In the genomic region with DNA sequence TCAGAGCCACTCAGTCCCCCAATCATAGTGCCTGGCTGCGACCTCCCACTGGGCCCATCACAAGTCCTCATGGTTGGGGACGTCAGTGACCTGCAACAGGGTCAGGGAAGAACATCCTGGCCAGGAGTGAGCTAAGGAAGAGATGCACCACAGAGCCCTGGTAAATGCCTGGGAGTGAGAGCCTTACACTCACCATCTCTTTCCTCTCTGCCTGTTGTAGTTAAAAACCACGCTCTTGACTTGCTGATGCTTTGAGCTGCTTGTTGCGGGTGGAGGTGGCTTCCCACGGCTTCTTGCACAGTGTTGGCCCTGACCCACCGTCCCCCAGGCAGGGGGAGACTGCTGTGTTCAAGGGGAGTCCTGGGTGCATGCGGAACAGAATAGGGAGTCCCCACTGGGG, we compare ENCODE assay signal across 13 cellular contexts.
"Had no signal": no experiment of that assay in that cellular context is flagged by ENCODE, and none has a peak within 500 bp of the region (broad histone marks: within the 10 kb centered on the region; RNA-seq: fewer than 3 reads in every experiment).

No MANE protein-coding gene starts in this region.

- H3K36me3 Mint-ChIP-seq: activated naive CD4-positive, alpha-beta T cell treated with anti-CD3 and anti-CD28 coated beads, Interleukin-2, amount 50 U/mL, for 72 hours had no signal

- H3K4me1 ChIP-seq: parathyroid adenoma had no signal

- DNase-seq: activated CD4-positive, alpha-beta memory T cell treated with anti-CD3 and anti-CD28 coated beads, Interleukin-2, amount 10 ng/mL, durations not matched to agents 7 days and 5 days; activated CD4-positive, alpha-beta T cell treated with anti-CD3 and anti-CD28 coated beads for 36 hours; activated gamma-delta T cell; activated T-cell treated with anti-CD3 and anti-CD28 coated beads, Interleukin-2, amount 50 U/mL, for 48 hours; midbrain; stimulated activated CD4-positive, alpha-beta T cell treated with anti-CD3 and anti-CD28 coated beads, Interleukin-1b, Interleukin-23, amount 100 ng/mL, for 48 hours; T1000; WERI-Rb-1 had no signal

- H2AFZ ChIP-seq: parathyroid adenoma had no signal

- H3K36me3 ChIP-seq: neutrophil, thoracic aorta, WERI-Rb-1 had no signal

- H3K4me1 Mint-ChIP-seq: activated CD4-positive, alpha-beta T cell treated with anti-CD3 and anti-CD28 coated beads for 36 hours had no signal

- H3K27ac ChIP-seq: neutrophil, parathyroid adenoma, thoracic aorta, WERI-Rb-1 had no signal

- H3K4me3 Mint-ChIP-seq: activated CD4-positive, alpha-beta memory T cell treated with anti-CD3 and anti-CD28 coated beads, Interleukin-2, amount 10 ng/mL, durations not matched to agents 7 days and 5 days; activated CD4-positive, alpha-beta T cell treated with anti-CD3 and anti-CD28 coated beads for 36 hours had no signal

- H3K9me3 ChIP-seq: neutrophil, thoracic aorta had no signal

- H3K27ac Mint-ChIP-seq: activated CD4-positive, alpha-beta memory T cell treated with anti-CD3 and anti-CD28 coated beads, Interleukin-2, amount 10 ng/mL, durations not matched to agents 7 days and 5 days; activated CD4-positive, alpha-beta T cell treated with anti-CD3 and anti-CD28 coated beads for 36 hours; activated naive CD4-positive, alpha-beta T cell treated with anti-CD3 and anti-CD28 coated beads, Interleukin-2, amount 50 U/mL, for 72 hours had no signal

- H3K9me3 Mint-ChIP-seq: activated CD4-positive, alpha-beta memory T cell treated with anti-CD3 and anti-CD28 coated beads, Interleukin-2, amount 10 ng/mL, durations not matched to agents 7 days and 5 days; activated naive CD4-positive, alpha-beta T cell treated with anti-CD3 and anti-CD28 coated beads, Interleukin-2, amount 50 U/mL, for 72 hours had no signal

- H3K79me2 ChIP-seq: parathyroid adenoma had no signal

- ATAC-seq: activated CD4-positive, alpha-beta T cell treated with anti-CD3 and anti-CD28 coated beads for 36 hours; activated naive CD4-positive, alpha-beta T cell treated with anti-CD3 and anti-CD28 coated beads, Interleukin-2, amount 50 U/mL, for 72 hours; left lobe of liver had no signal

- H3K27me3 ChIP-seq: neutrophil had no signal

- H3K4me3 ChIP-seq: thoracic aorta had no signal
